Comparison of ENCODE assay signal across 3 cellular contexts in genomic region chr10:3592424-3592823, GRCh38.
TF ChIP-seq lines count a peak whose summit lies in the region.

No MANE protein-coding gene starts in this region.

TF ChIP-seq in A549, 52 proteins besides CTCF, POLR2A, EP300 and RAD21:
- TF ChIP-seq TFCP2L1 (CRISPR knock-in tag; IDR thresholded peaks at IDR 0.05) = no peak
- no peak for TF ChIP-seq ESRRA (IDR thresholded peaks at IDR 0.05; ENCODE audit: borderline replicate concordance, low read length)
- TF ChIP-seq RFX5 (IDR thresholded peaks at IDR 0.05) = no peak
- TF ChIP-seq FOXS1 (CRISPR knock-in tag; IDR thresholded peaks at IDR 0.05) = no peak
- no peak for TF ChIP-seq NPAS2 (CRISPR knock-in tag; IDR thresholded peaks at IDR 0.05; ENCODE audit: borderline replicate concordance)
- 0 out of 2 replicates have a peak, but pooled peaks have one; percentile 56 for TF ChIP-seq NFE2L2 (conservative IDR thresholded peaks at IDR 0.05; ENCODE audit: low read length)
TF ChIP-seq in A549: peak in this region for 1.

TF ChIP-seq in IMR-90, 13 proteins besides CTCF, POLR2A, EP300 and RAD21:
- TF ChIP-seq FOS (IDR thresholded peaks at IDR 0.05; ENCODE audit: low read depth, low read length) (no peak), NFE2L2 (IDR thresholded peaks at IDR 0.05; ENCODE audit: low read depth, low read length) (0 out of 2 replicates have a peak, but pooled peaks have one; percentile 12), USF2 (IDR thresholded peaks at IDR 0.05; ENCODE audit: low read depth, low read length) (no peak)

TF ChIP-seq in K562, 482 proteins besides CTCF, POLR2A, EP300 and RAD21:
- TF ChIP-seq ATF3 (IDR thresholded peaks at IDR 0.05) = peak; percentile 35; the same call in 1 of the 2 replicates
- no peak for TF ChIP-seq ATF3 (CRISPR knock-in tag; conservative IDR thresholded peaks at IDR 0.05)
- no peak for TF ChIP-seq CEBPG (CRISPR knock-in tag; IDR thresholded peaks at IDR 0.05)
- TF ChIP-seq CEBPG (tag; conservative IDR thresholded peaks at IDR 0.05 in 1 of 2, IDR thresholded peaks at IDR 0.05 in 1 of 2) = 0 out of 4 replicates have a peak, but pooled peaks of 1 of the 2 experiments have one; percentile 12
- TF ChIP-seq MNT (conservative IDR thresholded peaks at IDR 0.05) = no peak
- TF ChIP-seq CEBPZ (IDR thresholded peaks at IDR 0.05; ENCODE audit: borderline replicate concordance, low read depth, low read length) = no peak
- TF ChIP-seq VEZF1 (CRISPR knock-in tag; IDR thresholded peaks at IDR 0.05) = peak; percentile 50; the same call in 1 of the 2 replicates
- peak; percentile 60; the same call in 1 of the 2 replicates for TF ChIP-seq MAFG (tag; conservative IDR thresholded peaks at IDR 0.05)
- TF ChIP-seq NFE2 (IDR thresholded peaks at IDR 0.05; ENCODE audit: low read depth) = peak; percentile 28; the same call in 1 of the 2 replicates
- no peak for TF ChIP-seq PYGO2 (tag; IDR thresholded peaks at IDR 0.05)
